ENCODE assay signal across 10 cellular contexts in the genomic region with DNA sequence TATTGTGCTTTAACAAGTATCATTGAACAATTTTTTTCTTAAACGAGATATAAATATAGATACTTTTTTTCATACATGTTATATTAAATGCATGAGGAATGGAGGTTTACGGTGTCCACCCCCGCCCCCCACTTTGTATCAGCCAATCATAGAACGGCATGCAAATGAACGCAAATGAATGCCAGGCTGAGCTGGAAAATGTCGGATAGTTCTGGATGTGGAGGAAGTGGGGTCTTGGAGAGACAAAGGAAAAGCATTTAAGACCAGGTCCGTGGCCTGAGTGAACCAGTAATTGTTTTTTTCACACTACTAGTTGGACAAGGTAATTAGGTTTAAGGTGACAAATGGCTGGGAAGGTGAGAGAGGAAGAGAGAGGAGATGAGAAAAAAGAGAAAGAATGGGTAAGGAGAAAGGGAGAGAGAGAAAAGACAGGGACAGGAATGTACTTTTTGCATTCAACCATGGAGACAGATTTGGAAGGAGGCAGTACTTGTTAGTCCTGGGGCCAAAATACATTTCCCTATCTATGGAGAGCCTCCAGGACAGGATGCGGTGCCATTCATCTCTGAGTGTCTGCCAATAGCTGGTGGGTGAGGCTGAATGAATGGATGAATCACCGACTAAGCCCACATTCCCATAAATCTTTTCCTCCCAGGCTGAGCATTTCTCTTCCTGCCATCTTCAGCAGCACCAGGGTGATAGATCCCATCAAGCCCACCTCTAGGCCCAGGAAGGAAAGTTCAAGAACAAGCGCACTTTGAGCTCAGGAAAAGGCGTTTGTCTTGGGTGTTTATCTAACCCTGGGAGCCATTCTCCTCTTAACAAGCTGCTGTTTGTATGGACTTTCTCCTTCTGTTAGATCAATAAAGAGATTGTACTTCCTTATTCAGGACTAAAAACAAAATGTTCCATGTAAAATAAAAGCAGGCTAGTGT. TPM values are rescaled to one million over a fixed set of nuclear protein-coding genes. Genes with fewer than 3 reads are reported as not detected.
DNase-seq lines count a peak whose midpoint lies in the region; TF ChIP-seq lines count a peak whose summit lies in the region.
"Had no signal": no experiment of that assay in that cellular context is flagged by ENCODE, and none has a peak within 500 bp of the region (broad histone marks: within the 10 kb centered on the region; RNA-seq: fewer than 3 reads in every experiment).

No MANE protein-coding gene starts in this region.

- H3K4me2 ChIP-seq in OCI-LY3 (ENCODE audit: low read length): peak overlapping the region; percentile 80; the same call in 1 of the 2 replicates

- TF ChIP-seq CTCF in OCI-LY3 (IDR thresholded peaks at IDR 0.05; ENCODE audit: low read depth, low read length) (no peak), endothelial cell (IDR thresholded peaks at IDR 0.05; ENCODE audit: unreplicated experiment) (no peak), nephron progenitor cell (IDR thresholded peaks at IDR 0.05) (no peak)

- H3K27ac Mint-ChIP-seq in endothelial cell (ENCODE audit: unreplicated experiment) (peak overlapping the region; percentile 90), nephron progenitor cell (peak overlapping the region; percentile 93)

- H3K27me3 ChIP-seq in OCI-LY3 (ENCODE audit: low read depth, low read length): no peaks in the 10 kb centered on the region

- H3K36me3 ChIP-seq in ES-I3 (ENCODE audit: insufficient read depth, low read length): no peaks in the 10 kb centered on the region
- H3K36me3 ChIP-seq in OCI-LY3 (replicated peaks; ENCODE audit: low read depth, low read length): peaks cover 14% of the 10 kb centered on the region

- peak overlapping the region; percentile 46; the same call in 1 of the 2 replicates for H2AFZ ChIP-seq in OCI-LY3 (ENCODE audit: low read depth, low read length)

- H3K9me3 ChIP-seq in ES-I3 (ENCODE audit: control insufficient read depth, insufficient read depth, low read length) (no peaks in the 10 kb centered on the region), OCI-LY3 (ENCODE audit: insufficient read depth, low read length) (no peaks in the 10 kb centered on the region)

- no peak for DNase-seq in endothelial cell (ENCODE audit: low spot score)
- no peak for DNase-seq in nephron progenitor cell
- no peak for DNase-seq in pons (ENCODE audit: low spot score)
- DNase-seq in HuH-7 (ENCODE audit: low spot score): no peak
- no peak for DNase-seq in NCI-H1417 treated with DMSO at 0.1 percent for 48 hours (lab: John Stamatoyannopoulos, UW)
- DNase-seq in NCI-H1436 treated with DMSO at 0.1 percent for 48 hours (lab: John Stamatoyannopoulos, UW): no peak
- DNase-seq: effector CD8-positive, alpha-beta T cell; NCI-H510A had no signal

- no peaks in the 10 kb centered on the region for H3K9me3 Mint-ChIP-seq in endothelial cell (ENCODE audit: unreplicated experiment)
- no peaks in the 10 kb centered on the region for H3K9me3 Mint-ChIP-seq in nephron progenitor cell

- peaks cover 36% of the 10 kb centered on the region for H3K79me2 ChIP-seq in OCI-LY3 (ENCODE audit: low read length)

- H3K4me3 Mint-ChIP-seq in endothelial cell (ENCODE audit: unreplicated experiment) (peak overlapping the region; percentile 95), nephron progenitor cell (peak overlapping the region; percentile 98)

- H3K4me3 ChIP-seq in OCI-LY3 (ENCODE audit: low read length): no peak overlapping the region

- H3K27ac ChIP-seq in OCI-LY3 (ENCODE audit: low read length): no peak overlapping the region

- H3K4me1 ChIP-seq in ES-I3 (ENCODE audit: insufficient read depth, low read length): peaks cover 25% of the 10 kb centered on the region
- H3K4me1 ChIP-seq in OCI-LY3 (ENCODE audit: low read length): peaks cover 31% of the 10 kb centered on the region

- peaks cover 36% of the 10 kb centered on the region for H3K4me1 Mint-ChIP-seq in endothelial cell (ENCODE audit: unreplicated experiment)
- H3K4me1 Mint-ChIP-seq in nephron progenitor cell: peaks cover 52% of the 10 kb centered on the region

- H4K20me1 ChIP-seq in OCI-LY3 (ENCODE audit: insufficient read depth, low read length): no peaks in the 10 kb centered on the region

- no peaks in the 10 kb centered on the region for H3K36me3 Mint-ChIP-seq in endothelial cell (ENCODE audit: low read depth, unreplicated experiment)
- no peaks in the 10 kb centered on the region for H3K36me3 Mint-ChIP-seq in nephron progenitor cell (ENCODE audit: low read depth)

- peaks cover 8% of the 10 kb centered on the region for H3K27me3 Mint-ChIP-seq in endothelial cell (ENCODE audit: unreplicated experiment)
- peaks cover 35% of the 10 kb centered on the region for H3K27me3 Mint-ChIP-seq in nephron progenitor cell (ENCODE audit: low read depth, poor library complexity)

- peak overlapping the region; percentile 78; the same call in 1 of the 2 replicates for H3K9ac ChIP-seq in ES-I3 (ENCODE audit: low read depth, low read length)
- H3K9ac ChIP-seq in OCI-LY3 (ENCODE audit: low read length): no peak overlapping the region

RNA-seq across cellular contexts. Expression of a gene that starts 1.4 kb away (rescaled TPM):
- 12.2 TPM for total RNA-seq in endothelial cell (ENCODE audit: unreplicated experiment)
